17 cellular contexts compared by ENCODE assay signal in genomic region chr3:50508821-50509220, GRCh38. TPM values are rescaled to one million over a fixed set of nuclear protein-coding genes. Genes with fewer than 3 reads are reported as not detected.
DNase-seq lines count a peak whose midpoint lies in the region; TF ChIP-seq lines count a peak whose summit lies in the region.
"Had no signal": no experiment of that assay in that cellular context is flagged by ENCODE, and none has a peak within 500 bp of the region (broad histone marks: within the 10 kb centered on the region; RNA-seq: fewer than 3 reads in every experiment).

No MANE protein-coding gene starts in this region.

- H3K18ac ChIP-seq in neuronal stem cell (ENCODE audit: low read length) = peak overlapping the region; percentile 65

- H2BK15ac ChIP-seq in neuronal stem cell (ENCODE audit: low read length) = no peak overlapping the region

- no peaks in the 10 kb centered on the region for H3K79me1 ChIP-seq in neuronal stem cell (ENCODE audit: low read depth, low read length)

- intact Hi-C loops in activated CD4-positive, alpha-beta memory T cell treated with anti-CD3 and anti-CD28 coated beads for 36 hours (cut with micrococcal nuclease) = no loop called here

- H4K20me1 ChIP-seq in BLaER1 = no peaks in the 10 kb centered on the region

- no peak overlapping the region for H3K4ac ChIP-seq in neuronal stem cell (ENCODE audit: low read length)

- no peaks in the 10 kb centered on the region for H3K36me3 Mint-ChIP-seq in activated CD4-positive, alpha-beta memory T cell treated with anti-CD3 and anti-CD28 coated beads for 36 hours
- H3K36me3 Mint-ChIP-seq: CD8-positive, alpha-beta T cell had no signal

- no peaks in the 10 kb centered on the region for H3K9me3 Mint-ChIP-seq in activated CD4-positive, alpha-beta memory T cell treated with anti-CD3 and anti-CD28 coated beads for 36 hours
- H3K9me3 Mint-ChIP-seq: CD4-positive, alpha-beta T cell; CD8-positive, alpha-beta T cell had no signal

- peaks cover 3% of the 10 kb centered on the region for H3K27me3 Mint-ChIP-seq in activated CD4-positive, alpha-beta memory T cell treated with anti-CD3 and anti-CD28 coated beads for 36 hours
- H3K27me3 Mint-ChIP-seq: CD4-positive, alpha-beta T cell had no signal

- H3K23ac ChIP-seq in neuronal stem cell (ENCODE audit: low read depth, low read length, poor library complexity) = peak overlapping the region; percentile 38

- no peaks in the 10 kb centered on the region for H3K4me1 Mint-ChIP-seq in activated CD4-positive, alpha-beta memory T cell treated with anti-CD3 and anti-CD28 coated beads for 36 hours (ENCODE audit: low read depth)

- POLR2A ChIA-PET in HEK293 (lab: Yijun Ruan, JAX) = no interaction called here
- POLR2A ChIA-PET in activated CD4-positive, alpha-beta memory T cell treated with anti-CD3 and anti-CD28 coated beads for 36 hours (lab: Charles Lee) = no interaction called here

- peak overlapping the region; percentile 27 for H2BK5ac ChIP-seq in neuronal stem cell (ENCODE audit: low read length)

- H3K4me2 ChIP-seq in BLaER1 (peak overlapping the region; percentile 42), neuronal stem cell (ENCODE audit: insufficient read depth, low read length, poor library complexity, severe bottlenecking) (no peak overlapping the region)
- H3K4me2 ChIP-seq: A549 had no signal

- DNase-seq in neuronal stem cell (ENCODE audit: low spot score) (no peak), pons (ENCODE audit: low spot score) (no peak)
- DNase-seq in activated CD4-positive, alpha-beta memory T cell treated with anti-CD3 and anti-CD28 coated beads for 36 hours = no peak
- DNase-seq: AML-193; Caco-2; Calu3; CD4-positive, alpha-beta T cell; CD8-positive, alpha-beta T cell; DMS79 treated with DMSO at 0.1 percent for 48 hours; GF-D8 had no signal

- H3K27ac ChIP-seq in BLaER1 (no peak overlapping the region), HEK293 (ENCODE audit: extremely low read depth, low read depth, low read length) (no peak overlapping the region), neuronal stem cell (replicated peaks; ENCODE audit: low read length) (no peak overlapping the region)
- H3K27ac ChIP-seq: 22Rv1, A549, C4-2B had no signal

- H3K27ac Mint-ChIP-seq in activated CD4-positive, alpha-beta memory T cell treated with anti-CD3 and anti-CD28 coated beads for 36 hours = no peak overlapping the region
- H3K27ac Mint-ChIP-seq: B cell; CD4-positive, alpha-beta T cell; CD8-positive, alpha-beta T cell had no signal

- no peak overlapping the region for H4K91ac ChIP-seq in neuronal stem cell (ENCODE audit: low read depth, low read length, poor library complexity)

- H3K27me3 ChIP-seq in BLaER1 (peaks cover 15% of the 10 kb centered on the region), neuronal stem cell (ENCODE audit: control insufficient read depth in 3 of 3, insufficient read depth in 3 of 3, low read depth in 1 of 3, low read length in 3 of 3) (peaks cover 0 to 77% (median 0%) of the 10 kb centered on the region in 3 experiments)

- no peaks in the 10 kb centered on the region for H3K36me3 ChIP-seq in BLaER1
- H3K36me3 ChIP-seq in HEK293 (ENCODE audit: control insufficient read depth in 2 of 2, insufficient read depth in 1 of 2, low read length in 2 of 2) = no peaks in the 10 kb centered on the region
- no peaks in the 10 kb centered on the region for H3K36me3 ChIP-seq in neuronal stem cell (replicated peaks in 1 of 2; ENCODE audit: control insufficient read depth in 2 of 2, insufficient read depth in 2 of 2, low read length in 2 of 2)

- H4K8ac ChIP-seq in neuronal stem cell (ENCODE audit: low read depth, low read length) = no peak overlapping the region

- no peak overlapping the region for H3K9ac ChIP-seq in BLaER1
- peak overlapping the region; percentile 26 for H3K9ac ChIP-seq in neuronal stem cell (ENCODE audit: low read depth, low read length, poor library complexity)

- H3K9me3 ChIP-seq in BLaER1 (no peaks in the 10 kb centered on the region), HEK293 (ENCODE audit: control insufficient read depth, insufficient read depth, low read depth, low read length) (no peaks in the 10 kb centered on the region), neuronal stem cell (replicated peaks in 1 of 2; ENCODE audit: control insufficient read depth in 2 of 2, insufficient read depth in 1 of 2, low read depth in 1 of 2, low read length in 2 of 2) (no peaks in the 10 kb centered on the region)
- H3K9me3 ChIP-seq: A549, Caco-2 had no signal

- H3K4me3 Mint-ChIP-seq in activated CD4-positive, alpha-beta memory T cell treated with anti-CD3 and anti-CD28 coated beads for 36 hours = no peak overlapping the region
- H3K4me3 Mint-ChIP-seq: B cell; CD4-positive, alpha-beta T cell; CD8-positive, alpha-beta T cell had no signal

- H2AFZ ChIP-seq in neuronal stem cell (ENCODE audit: low read length) = no peak overlapping the region

- H3K4me3 ChIP-seq in BLaER1 (no peak overlapping the region), HEK293 (ENCODE audit: low read depth, low read length) (no peak overlapping the region), neuronal stem cell (ENCODE audit: low read length in 2 of 2) (no peak overlapping the region)
- H3K4me3 ChIP-seq: A549 had no signal

- H3K14ac ChIP-seq in neuronal stem cell (ENCODE audit: low read length) = no peak overlapping the region

- peak overlapping the region; percentile 59 for H2AK5ac ChIP-seq in neuronal stem cell (ENCODE audit: low read depth, low read length)

- H2BK12ac ChIP-seq in neuronal stem cell (ENCODE audit: low read length) = no peak overlapping the region

- H2BK120ac ChIP-seq in neuronal stem cell (ENCODE audit: low read depth, low read length) = no peak overlapping the region

- no CpG with 5 or more reads among the region's 1 CpG for WGBS in neuronal stem cell (ENCODE audit: extremely low coverage in 2 of 2, insufficient read length in 2 of 2, insufficient replicate concordance in 1 of 2), 2 donors

- CTCF ChIA-PET in HEK293 (lab: Yijun Ruan, JAX) = interaction anchor here (0.6 to 2.4 kb wide), 4 partner anchors 8 to 118 kb away, joined by 3 to 8 read pairs (median 4); no protein-coding TSS in a partner anchor
- CTCF ChIA-PET in activated CD4-positive, alpha-beta memory T cell treated with anti-CD3 and anti-CD28 coated beads for 36 hours (lab: Charles Lee) = interaction anchor here (1.3 to 3.1 kb wide), 2 partner anchors 33 to 72 kb away, joined by 3 to 11 read pairs; no protein-coding TSS in a partner anchor

- H3K4me1 ChIP-seq in BLaER1 = peaks cover 66% of the 10 kb centered on the region
- no peaks in the 10 kb centered on the region for H3K4me1 ChIP-seq in HEK293 (ENCODE audit: control insufficient read depth, insufficient read depth, low read length)
- H3K4me1 ChIP-seq in neuronal stem cell (ENCODE audit: control insufficient read depth in 2 of 2, insufficient read depth in 1 of 2, low read depth in 1 of 2, low read length in 2 of 2) = peaks cover 0 to 3% of the 10 kb centered on the region in 2 donors
- H3K4me1 ChIP-seq: A549, Caco-2 had no signal

- TF ChIP-seq CTCF in HEK293 (tag by site-specific recombination; IDR thresholded peaks at IDR 0.05) = no peak

TF ChIP-seq in HEK293, 187 proteins besides CTCF, POLR2A, EP300 and RAD21:
- TF ChIP-seq ZIC2 (tag by site-specific recombination; IDR thresholded peaks at IDR 0.05) (peak; percentile 57), GLIS1 (tag by site-specific recombination; IDR thresholded peaks at IDR 0.05) (peak; percentile 84), ZNF830 (tag by site-specific recombination; IDR thresholded peaks at IDR 0.05; ENCODE audit: low read depth) (no peak)

RNA-seq across cellular contexts. Expression of gene CACNA2D2, which starts 5.4 kb away (rescaled TPM):
- 12.5 TPM for polyA plus RNA-seq in neuronal stem cell (2013, experiment 1 of 2)
- 12.2 TPM for polyA plus RNA-seq in neuronal stem cell (2013, experiment 2 of 2)
- total RNA-seq in activated CD4-positive, alpha-beta memory T cell treated with anti-CD3 and anti-CD28 coated beads for 36 hours = under 1 TPM; 0.63 to 0.69 TPM

RNA-seq across cellular contexts. Expression of gene C3orf18, which starts 58.7 kb away (rescaled TPM):
- polyA plus RNA-seq in neuronal stem cell (2013, experiment 1 of 2) = 9.9 TPM
- polyA plus RNA-seq in neuronal stem cell (2013, experiment 2 of 2) = 9.3 TPM
- total RNA-seq in activated CD4-positive, alpha-beta memory T cell treated with anti-CD3 and anti-CD28 coated beads for 36 hours = 10 to 100 TPM; 16.7 to 17.0 TPM
- total RNA-seq: A172 had no signal
